Comparison of ENCODE assay signal across 13 cellular contexts in the genomic region with DNA sequence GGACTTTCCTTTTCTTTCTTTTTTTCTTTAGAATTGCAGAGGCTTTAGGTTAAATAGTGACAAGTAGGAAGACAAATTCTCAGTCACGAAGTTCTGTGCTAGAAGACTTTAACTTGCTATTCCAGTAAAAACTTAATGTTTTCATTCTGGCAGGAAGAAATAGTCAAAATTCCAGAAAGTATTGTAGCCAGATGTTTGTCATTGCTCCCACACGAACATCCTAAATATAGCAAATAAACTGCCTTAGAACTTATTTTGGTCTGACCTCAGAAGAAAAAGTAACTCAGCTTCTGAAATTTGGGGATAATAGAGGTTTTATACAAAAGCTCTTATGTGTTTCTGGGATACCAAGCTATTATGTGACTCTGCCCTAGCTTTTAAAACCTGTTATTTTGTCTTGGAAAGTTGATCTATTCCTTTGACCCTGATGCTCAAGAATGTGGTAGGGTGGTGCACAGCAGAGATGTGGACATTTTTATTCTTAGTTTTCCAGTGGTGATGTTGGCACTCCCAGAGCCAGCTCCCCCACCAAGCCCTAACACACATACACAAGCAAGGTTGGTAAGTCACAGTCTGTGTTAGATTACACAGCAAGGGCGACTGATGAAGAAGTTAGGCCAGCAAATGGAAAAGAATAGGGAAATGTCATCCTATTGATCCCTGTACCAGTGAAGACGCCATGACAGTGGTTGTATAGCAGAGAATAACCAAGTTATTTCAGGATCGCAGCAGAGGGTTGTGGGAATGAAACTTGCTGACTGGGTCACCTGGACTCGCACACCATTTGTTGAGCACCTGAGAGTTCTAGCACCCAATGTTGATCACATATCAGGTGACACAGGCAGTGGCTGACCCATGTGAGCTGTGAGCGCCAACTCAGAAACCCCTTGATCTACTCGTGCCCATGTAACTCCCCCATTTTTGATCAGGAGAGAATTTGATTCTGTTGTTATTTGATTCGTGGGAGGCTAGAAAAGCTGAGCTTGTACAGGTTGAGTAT. TPM values are rescaled to one million over a fixed set of nuclear protein-coding genes. Genes with fewer than 3 reads are reported as not detected.
A peak's percentile ranks its signal among the peaks of the same experiment; 100 is the strongest.
DNase-seq lines count a peak whose midpoint lies in the region; ATAC-seq and TF ChIP-seq lines count a peak whose summit lies in the region.
"Had no signal": no experiment of that assay in that cellular context is flagged by ENCODE, and none has a peak within 500 bp of the region (broad histone marks: within the 10 kb centered on the region; RNA-seq: fewer than 3 reads in every experiment).

No MANE protein-coding gene starts in this region.

- H3K9ac ChIP-seq in skeletal muscle tissue (ENCODE audit: low read depth in 1 of 3, low read length in 3 of 3): no peak overlapping the region

- peaks cover 38% of the 10 kb centered on the region for H3K36me3 ChIP-seq in SJSA1
- peaks cover 3 to 14% (median 6%) of the 10 kb centered on the region in 3 donors for H3K36me3 ChIP-seq in skeletal muscle tissue (ENCODE audit: control insufficient read depth in 3 of 3, insufficient read depth in 3 of 3, low read length in 3 of 3)

- H3K4me3 ChIP-seq in AG09309 (ENCODE audit: control insufficient read depth, low read depth, low read length) (no peak overlapping the region), SJSA1 (no peak overlapping the region), skeletal muscle tissue (ENCODE audit: low read length in 3 of 3) (no peak overlapping the region)
- H3K4me3 ChIP-seq: dorsolateral prefrontal cortex had no signal

- H3K27me3 ChIP-seq in SJSA1 (replicated peaks) (no peaks in the 10 kb centered on the region), skeletal muscle tissue (ENCODE audit: control insufficient read depth in 3 of 3, insufficient read depth in 3 of 3, low read length in 3 of 3) (no peaks in the 10 kb centered on the region)
- H3K27me3 ChIP-seq: BE2C, dorsolateral prefrontal cortex had no signal

- H3K4me1 ChIP-seq in SJSA1 (replicated peaks) (peaks cover 54% of the 10 kb centered on the region), skeletal muscle tissue (ENCODE audit: control insufficient read depth in 3 of 3, insufficient read depth in 3 of 3, low read length in 3 of 3) (peaks cover 22 to 27% (median 24%) of the 10 kb centered on the region in 3 donors)
- H3K4me1 ChIP-seq: BE2C had no signal

- DNase-seq in AG09309 (ENCODE audit: low read depth) (peak; percentile 66), SJSA1 (ENCODE audit: low read depth in 1 of 2, low spot score in 2 of 2) (peak in 1 of 2 experiments; percentile 65), fibroblast of the conjunctiva (ENCODE audit: low read depth) (peak; percentile 27), NCI-H1417 treated with DMSO at 0.1 percent for 48 hours (lab: John Stamatoyannopoulos, UW) (no peak), DMS 273 treated with DMSO at 0.1 percent for 48 hours (lab: John Stamatoyannopoulos, UW) (no peak)
- DNase-seq in stimulated activated CD4-positive, alpha-beta T cell treated with anti-CD3 and anti-CD28 coated beads, Interleukin-1b, Interleukin-23, amount 100 ng/mL, for 48 hours: no peak
- DNase-seq: activated CD4-positive, CD25-positive, alpha-beta regulatory T cell; activated CD8-positive, alpha-beta memory T cell treated with anti-CD3 and anti-CD28 coated beads, Interleukin-2, amount 50 U/mL, for 48 hours; BE2C; dorsolateral prefrontal cortex; stimulated activated CD4-positive, alpha-beta T cell treated with anti-CD3 and anti-CD28 coated beads, Interleukin-15, amount 100 ng/mL, for 24 hours had no signal

- no peak for TF ChIP-seq CTCF in AG09309 (IDR thresholded peaks at IDR 0.05; ENCODE audit: control insufficient read depth, insufficient read depth, low read depth, low read length, missing control alignments)

- H3K27ac ChIP-seq in SJSA1: peak overlapping the region; percentile 54
- peak overlapping the region; percentile 62 for H3K27ac ChIP-seq in skeletal muscle tissue (ENCODE audit: low read depth, low read length)

- no peak for ATAC-seq in GM19324 (IDR thresholded peaks at IDR 0.05; ENCODE audit: low FRiP score, unreplicated experiment)

- H3K9me3 ChIP-seq in SJSA1 (replicated peaks): no peaks in the 10 kb centered on the region
- no peaks in the 10 kb centered on the region for H3K9me3 ChIP-seq in skeletal muscle tissue (ENCODE audit: control insufficient read depth in 3 of 3, low read length in 3 of 3)
- H3K9me3 ChIP-seq: BE2C had no signal

RNA-seq across cellular contexts. Expression of a gene that starts 23.7 kb away (rescaled TPM):
- 74.3 and 74.5 TPM in 2 replicates for total RNA-seq in SJSA1 (2014; rRNA removed; shearing (Covaris generic))
- total RNA-seq in skeletal muscle tissue: 21.9 TPM

Comparison
In these comparisons a context has a peak if more than half of its experiments do, and no peak if none do; other contexts are left out.
1. DNase-seq: peak in AG09309 (single experiment) and fibroblast of the conjunctiva (single experiment); none in NCI-H1417 treated with DMSO at 0.1 percent for 48 hours (single experiment), stimulated activated CD4-positive, alpha-beta T cell treated with anti-CD3 and anti-CD28 coated beads, Interleukin-1b, Interleukin-23, amount 100 ng/mL, for 48 hours (single experiment) and DMS 273 treated with DMSO at 0.1 percent for 48 hours (single experiment).